1 cellular context compared by ENCODE assay signal in the genomic region with DNA sequence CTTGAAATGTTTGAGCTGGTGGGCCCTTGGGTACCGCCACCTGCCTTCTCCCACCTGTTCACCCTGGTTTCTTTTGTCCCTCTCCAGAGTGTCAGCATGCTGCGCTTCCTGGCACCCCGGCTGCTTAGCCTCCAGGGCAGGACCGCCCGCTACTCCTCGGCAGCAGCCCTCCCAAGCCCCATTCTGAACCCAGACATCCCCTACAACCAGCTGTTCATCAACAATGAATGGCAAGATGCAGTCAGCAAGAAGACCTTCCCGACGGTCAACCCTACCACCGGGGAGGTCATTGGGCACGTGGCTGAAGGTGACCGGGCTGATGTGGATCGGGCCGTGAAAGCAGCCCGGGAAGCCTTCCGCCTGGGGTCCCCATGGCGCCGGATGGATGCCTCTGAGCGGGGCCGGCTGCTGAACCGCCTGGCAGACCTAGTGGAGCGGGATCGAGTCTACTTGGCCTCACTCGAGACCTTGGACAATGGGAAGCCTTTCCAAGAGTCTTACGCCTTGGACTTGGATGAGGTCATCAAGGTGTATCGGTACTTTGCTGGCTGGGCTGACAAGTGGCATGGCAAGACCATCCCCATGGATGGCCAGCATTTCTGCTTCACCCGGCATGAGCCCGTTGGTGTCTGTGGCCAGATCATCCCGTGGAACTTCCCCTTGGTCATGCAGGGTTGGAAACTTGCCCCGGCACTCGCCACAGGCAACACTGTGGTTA.
TF ChIP-seq lines count a peak whose summit lies in the region.

No MANE protein-coding gene starts in this region.

TF ChIP-seq in IMR-90, 13 proteins besides CTCF, POLR2A, EP300 and RAD21:
- TF ChIP-seq MXI1 (IDR thresholded peaks at IDR 0.05; ENCODE audit: borderline replicate concordance, low read depth, low read length), result no peak
- no peak for TF ChIP-seq NFE2L2 (IDR thresholded peaks at IDR 0.05; ENCODE audit: low read depth, low read length)
- TF ChIP-seq CEBPB (IDR thresholded peaks at IDR 0.05; ENCODE audit: low read depth, low read length), result no peak
- TF ChIP-seq MAFK (IDR thresholded peaks at IDR 0.05; ENCODE audit: low read depth, low read length), result no peak
- no peak for TF ChIP-seq FOS (IDR thresholded peaks at IDR 0.05; ENCODE audit: low read depth, low read length)
- TF ChIP-seq, protein P1, sequence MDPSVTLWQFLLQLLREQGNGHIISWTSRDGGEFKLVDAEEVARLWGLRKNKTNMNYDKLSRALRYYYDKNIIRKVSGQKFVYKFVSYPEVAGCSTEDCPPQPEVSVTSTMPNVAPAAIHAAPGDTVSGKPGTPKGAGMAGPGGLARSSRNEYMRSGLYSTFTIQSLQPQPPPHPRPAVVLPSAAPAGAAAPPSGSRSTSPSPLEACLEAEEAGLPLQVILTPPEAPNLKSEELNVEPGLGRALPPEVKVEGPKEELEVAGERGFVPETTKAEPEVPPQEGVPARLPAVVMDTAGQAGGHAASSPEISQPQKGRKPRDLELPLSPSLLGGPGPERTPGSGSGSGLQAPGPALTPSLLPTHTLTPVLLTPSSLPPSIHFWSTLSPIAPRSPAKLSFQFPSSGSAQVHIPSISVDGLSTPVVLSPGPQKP (IDR thresholded peaks at IDR 0.05; ENCODE audit: borderline replicate concordance, low read depth, low read length), result no peak
- TF ChIP-seq RCOR1 (IDR thresholded peaks at IDR 0.05; ENCODE audit: insufficient replicate concordance, low read length), result no peak
- no peak for TF ChIP-seq BHLHE40 (IDR thresholded peaks at IDR 0.05; ENCODE audit: low read depth, low read length)
- no peak for TF ChIP-seq CHD1 (IDR thresholded peaks at IDR 0.05; ENCODE audit: low read depth, low read length)
- TF ChIP-seq RFX5 (IDR thresholded peaks at IDR 0.05; ENCODE audit: low read depth, low read length), result no peak
- TF ChIP-seq, protein P2, sequence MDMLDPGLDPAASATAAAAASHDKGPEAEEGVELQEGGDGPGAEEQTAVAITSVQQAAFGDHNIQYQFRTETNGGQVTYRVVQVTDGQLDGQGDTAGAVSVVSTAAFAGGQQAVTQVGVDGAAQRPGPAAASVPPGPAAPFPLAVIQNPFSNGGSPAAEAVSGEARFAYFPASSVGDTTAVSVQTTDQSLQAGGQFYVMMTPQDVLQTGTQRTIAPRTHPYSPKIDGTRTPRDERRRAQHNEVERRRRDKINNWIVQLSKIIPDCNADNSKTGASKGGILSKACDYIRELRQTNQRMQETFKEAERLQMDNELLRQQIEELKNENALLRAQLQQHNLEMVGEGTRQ (IDR thresholded peaks at IDR 0.05; ENCODE audit: low read depth, low read length), result no peak
- TF ChIP-seq SMC3 (IDR thresholded peaks at IDR 0.05; ENCODE audit: low read depth, low read length), result no peak
- TF ChIP-seq MAZ (IDR thresholded peaks at IDR 0.05; ENCODE audit: borderline replicate concordance, low read depth, low read length), result no peak
